ENCODE assay signal across 27 cellular contexts in the genomic region with DNA sequence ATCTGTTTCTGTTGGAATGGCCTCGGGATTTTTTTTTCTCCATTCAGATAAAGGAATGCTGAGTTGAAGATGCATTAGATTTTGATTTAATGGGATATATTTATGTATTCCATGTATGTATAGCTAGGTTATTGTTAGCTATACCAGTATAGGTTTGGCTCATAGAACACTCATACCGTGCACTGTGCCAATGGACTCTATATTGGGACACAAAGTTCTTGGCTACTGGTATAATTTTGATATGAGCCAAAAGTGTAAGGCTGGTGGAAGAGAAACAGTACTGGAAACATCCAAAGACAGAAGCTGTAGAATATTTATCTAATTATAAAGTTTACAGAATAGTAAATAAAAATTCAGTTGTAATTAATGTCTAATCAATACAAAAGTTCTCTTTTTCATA.
"Had no signal": no experiment of that assay in that cellular context is flagged by ENCODE, and none has a peak within 500 bp of the region (broad histone marks: within the 10 kb centered on the region; RNA-seq: fewer than 3 reads in every experiment).

No MANE protein-coding gene starts in this region.

- H3K27ac ChIP-seq: colonic mucosa, epithelial cell of prostate, left lung, lower lobe of right lung, ovary, psoas muscle, stomach, thyroid gland, vagina had no signal

- ATAC-seq: esophagus mucosa; left lung; lower lobe of right lung; natural killer cell; psoas muscle; sciatic nerve; stimulated activated effector memory CD8-positive, alpha-beta T cell treated with anti-CD3 and anti-CD28 coated beads, Interleukin-12 subunit alpha, Interleukin-12 subunit beta, amount 100 ng/mL, for 72 hours had no signal

- H3K36me3 ChIP-seq: colonic mucosa, left lung, lower lobe of right lung, ovary, stomach, thyroid gland, vagina had no signal

- H3K9me3 ChIP-seq: colonic mucosa, left lung, lower lobe of right lung, ovary, psoas muscle, stomach, thyroid gland, vagina had no signal

- H3K4me1 Mint-ChIP-seq: memory B cell; natural killer cell; stimulated activated effector memory CD8-positive, alpha-beta T cell treated with anti-CD3 and anti-CD28 coated beads, Interleukin-12 subunit alpha, Interleukin-12 subunit beta, amount 100 ng/mL, for 72 hours had no signal

- H3K36me3 Mint-ChIP-seq: memory B cell; stimulated activated effector memory CD8-positive, alpha-beta T cell treated with anti-CD3 and anti-CD28 coated beads, Interleukin-12 subunit alpha, Interleukin-12 subunit beta, amount 100 ng/mL, for 72 hours had no signal

- DNase-seq: colonic mucosa; effector CD8-positive, alpha-beta T cell; endodermal cell; foreskin melanocyte; glutamatergic neuron; kidney; left lung; lower lobe of right lung; natural killer cell; occipital lobe; ovary; posterior cingulate gyrus; psoas muscle; retina; stimulated activated CD4-positive, alpha-beta T cell treated with anti-CD3 and anti-CD28 coated beads, Interleukin-2, amount 100 ng/mL, for 24 hours; stimulated activated CD4-positive, alpha-beta T cell treated with anti-CD3 and anti-CD28 coated beads, Interleukin-4, amount 100 ng/mL, for 24 hours; stimulated activated naive CD4-positive, alpha-beta T cell treated with Interleukin-2 at 50 U/mL for 16 hours; stomach; thyroid gland; trophoblast cell had no signal

- H3K27me3 ChIP-seq: colonic mucosa, left lung, stomach, thyroid gland, vagina had no signal

- H3K4me3 Mint-ChIP-seq: dendritic cell treated with granulocyte-macrophage colony-stimulating factor and Interleukin-4, amounts not matched to agents 40 ng/mL and 50 ng/mL, for 4 days; endodermal cell; memory B cell; natural killer cell; stimulated activated effector memory CD8-positive, alpha-beta T cell treated with anti-CD3 and anti-CD28 coated beads, Interleukin-12 subunit alpha, Interleukin-12 subunit beta, amount 100 ng/mL, for 72 hours had no signal

- H3K27me3 Mint-ChIP-seq: dendritic cell treated with granulocyte-macrophage colony-stimulating factor and Interleukin-4, amounts not matched to agents 40 ng/mL and 50 ng/mL, for 4 days; memory B cell had no signal

- H3K4me1 ChIP-seq: colonic mucosa, left lung, lower lobe of right lung, psoas muscle, stomach, thyroid gland, vagina had no signal

- H3K27ac Mint-ChIP-seq: dendritic cell treated with granulocyte-macrophage colony-stimulating factor and Interleukin-4, amounts not matched to agents 40 ng/mL and 50 ng/mL, for 4 days; endodermal cell; memory B cell; natural killer cell; stimulated activated effector memory CD8-positive, alpha-beta T cell treated with anti-CD3 and anti-CD28 coated beads, Interleukin-12 subunit alpha, Interleukin-12 subunit beta, amount 100 ng/mL, for 72 hours had no signal

- H3K4me3 ChIP-seq: colonic mucosa, left lung, lower lobe of right lung, ovary, psoas muscle, stomach, thyroid gland, vagina had no signal

- H3K9me3 Mint-ChIP-seq: dendritic cell treated with granulocyte-macrophage colony-stimulating factor and Interleukin-4, amounts not matched to agents 40 ng/mL and 50 ng/mL, for 4 days had no signal
